8 cellular contexts compared by ENCODE assay signal in genomic region chr3:161559177-161559998, GRCh38.
DNase-seq lines count a peak whose midpoint lies in the region; ATAC-seq and TF ChIP-seq lines count a peak whose summit lies in the region.

No MANE protein-coding gene starts in this region.

- H3K9me3 Mint-ChIP-seq in immature natural killer cell, result no peaks in the 10 kb centered on the region

- DNase-seq in GM12864 (ENCODE audit: low read depth) (no peak), NCI-H446 treated with DMSO at 0.1 percent for 48 hours (lab: John Stamatoyannopoulos, UW) (peak; percentile 9), astrocyte of the cerebellum (ENCODE audit: low read depth) (peak; percentile 36), kidney tubule cell (ENCODE audit: low spot score) (peak; percentile 59), immature natural killer cell (no peak)

- no peak overlapping the region for H3K4me3 Mint-ChIP-seq in immature natural killer cell

- TF ChIP-seq CTCF in GM12864 (IDR thresholded peaks at IDR 0.05; ENCODE audit: low read depth, low read length, missing control alignments) (peak; percentile 74), astrocyte of the cerebellum (IDR thresholded peaks at IDR 0.05; ENCODE audit: low read depth, low read length, missing control alignments) (peak; percentile 92)

- no peaks in the 10 kb centered on the region for H3K36me3 Mint-ChIP-seq in immature natural killer cell

- no peak overlapping the region for H3K27ac Mint-ChIP-seq in immature natural killer cell

- no peak overlapping the region for H3K4me3 ChIP-seq in GM12864 (ENCODE audit: low read depth, low read length)
- no peak overlapping the region for H3K4me3 ChIP-seq in astrocyte of the cerebellum (ENCODE audit: low read depth, low read length)

- ATAC-seq in HG03108 (IDR thresholded peaks at IDR 0.05; ENCODE audit: unreplicated experiment), result peak; percentile 59
- ATAC-seq in HG03135 (IDR thresholded peaks at IDR 0.05; ENCODE audit: unreplicated experiment), result no peak
- ATAC-seq in GM18502 (IDR thresholded peaks at IDR 0.05; ENCODE audit: poor library complexity, unreplicated experiment), result no peak

- peaks cover 5 to 9% (median 5%) of the 10 kb centered on the region in 3 donors for H3K27me3 Mint-ChIP-seq in immature natural killer cell (ENCODE audit: low read depth in 3 of 3)

- in situ Hi-C loops in astrocyte of the cerebellum (cut with HindIII; ENCODE audit: low sequenced_read_pairs), result no loop called here

- H3K4me1 Mint-ChIP-seq in immature natural killer cell, result no peaks in the 10 kb centered on the region

Comparison
In these comparisons a context has a peak if more than half of its experiments do, and no peak if none do; other contexts are left out.
1. DNase-seq: peak in NCI-H446 treated with DMSO at 0.1 percent for 48 hours (single experiment), astrocyte of the cerebellum (single experiment) and kidney tubule cell (single experiment); none in GM12864 (single experiment) and immature natural killer cell (0 of 3).